In the genomic region with DNA sequence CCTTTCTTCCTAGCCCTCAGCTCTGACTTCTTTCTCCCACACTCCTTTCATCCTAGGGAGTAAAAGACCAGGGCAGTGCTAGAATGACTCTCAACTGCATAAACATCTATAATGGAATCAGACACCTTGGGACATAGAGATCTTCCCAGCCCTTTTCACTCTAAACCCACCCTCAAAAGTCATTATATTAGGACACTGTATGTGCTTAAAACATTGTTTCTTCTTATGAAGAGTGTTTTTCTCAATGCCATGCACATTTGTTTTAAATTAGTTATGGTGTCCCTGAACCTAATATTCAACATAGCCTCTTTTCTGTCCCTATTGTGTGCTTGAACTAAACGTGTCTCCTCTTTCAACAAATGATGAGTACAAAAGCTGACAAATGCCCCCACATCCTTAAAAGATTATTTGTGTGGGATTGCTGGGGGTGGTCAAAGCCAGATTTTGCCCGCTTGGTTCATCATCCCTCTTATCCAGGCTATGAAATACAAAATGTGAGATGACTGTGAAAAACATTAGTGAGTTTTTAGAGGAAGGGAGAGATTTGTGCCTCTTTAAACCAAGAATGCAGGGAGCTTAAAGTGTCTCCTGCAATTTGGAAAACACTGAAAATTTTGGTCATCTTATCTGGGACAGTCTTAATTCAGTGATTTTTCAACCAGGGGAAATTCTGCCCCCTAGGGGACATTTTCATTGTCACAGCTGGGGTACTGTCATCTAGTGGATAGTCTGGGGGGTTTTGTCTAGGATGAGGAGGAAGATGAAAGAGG, we compare ENCODE assay signal across 8 cellular contexts. TPM values are rescaled to one million over a fixed set of nuclear protein-coding genes. Genes with fewer than 3 reads are reported as not detected.
DNase-seq lines count a peak whose midpoint lies in the region; ATAC-seq, FAIRE-seq and TF ChIP-seq lines count a peak whose summit lies in the region.

No MANE protein-coding gene starts in this region.

- H3K79me2 ChIP-seq in OCI-LY1 (ENCODE audit: insufficient read depth, low read length) (no peaks in the 10 kb centered on the region), endothelial cell of umbilical vein (ENCODE audit: control insufficient read depth, insufficient read depth, low read length) (no peaks in the 10 kb centered on the region)

- H3K36me3 ChIP-seq in OCI-LY1 (ENCODE audit: insufficient read depth, low read length) (no peaks in the 10 kb centered on the region), endothelial cell of umbilical vein (ENCODE audit: control insufficient read depth in 2 of 2, extremely low read depth in 1 of 2, insufficient read depth in 2 of 2, low read length in 2 of 2) (no peaks in the 10 kb centered on the region)

- H3K27me3 ChIP-seq in OCI-LY1 (ENCODE audit: insufficient read depth, low read length) (no peaks in the 10 kb centered on the region), endothelial cell of umbilical vein (ENCODE audit: control insufficient read depth in 2 of 2, insufficient read depth in 2 of 2, low read length in 2 of 2) (peaks cover 2 to 3% of the 10 kb centered on the region in 2 experiments)

- TF ChIP-seq POLR2A in endothelial cell of umbilical vein (IDR thresholded peaks at IDR 0.05; ENCODE audit: low read depth, low read length), result no peak

- H3K9ac ChIP-seq in OCI-LY1 (ENCODE audit: low read length) (no peak overlapping the region), endothelial cell of umbilical vein (replicated peaks; ENCODE audit: extremely low read depth, insufficient read depth, low read length) (no peak overlapping the region)

- H2AFZ ChIP-seq in OCI-LY1 (ENCODE audit: low read length) (no peak overlapping the region), endothelial cell of umbilical vein (ENCODE audit: low read depth, low read length) (no peak overlapping the region)

- no TSS peak for BruUV-seq in endothelial cell of umbilical vein (replicated peaks; lab: Mats Ljungman, UMichigan)

- FAIRE-seq in endothelial cell of umbilical vein (lab: Jason Lieb, UNC), result peak; percentile 8

- H3K4me1 ChIP-seq in OCI-LY1 (ENCODE audit: insufficient read depth, low read length, severe bottlenecking), result no peaks in the 10 kb centered on the region
- no peaks in the 10 kb centered on the region for H3K4me1 ChIP-seq in endothelial cell of umbilical vein (ENCODE audit: control insufficient read depth, extremely low read depth, insufficient read depth, low read length)

- CTCF ChIA-PET in endothelial cell of umbilical vein (lab: Charles Lee), result interaction anchor here (0.6 to 1.8 kb wide), 3 partner anchors 10 to 19 kb away, joined by 3 to 4 read pairs (median 3); no protein-coding TSS in a partner anchor

- H4K20me1 ChIP-seq in OCI-LY1 (ENCODE audit: insufficient read depth, low read length) (no peaks in the 10 kb centered on the region), endothelial cell of umbilical vein (replicated peaks; ENCODE audit: control insufficient read depth, extremely low read depth, insufficient read depth, low read length) (no peaks in the 10 kb centered on the region)

- TF ChIP-seq CTCF in OCI-LY1 (IDR thresholded peaks at IDR 0.05; ENCODE audit: low read length) (peak; percentile 77), endothelial cell of umbilical vein (IDR thresholded peaks at IDR 0.05; ENCODE audit: extremely low read depth in 1 of 2, insufficient read depth in 1 of 2, low read depth in 1 of 2, low read length in 2 of 2) (peak; percentile 56 to 65)

- no peak overlapping the region for H3K4me2 ChIP-seq in OCI-LY1 (ENCODE audit: low read length)
- no peak overlapping the region for H3K4me2 ChIP-seq in endothelial cell of umbilical vein (ENCODE audit: insufficient read depth, low read length)

- no peak overlapping the region for H3K4me3 ChIP-seq in OCI-LY1 (ENCODE audit: low read depth, low read length, poor library complexity, severe bottlenecking)
- H3K4me3 ChIP-seq in endothelial cell of umbilical vein (replicated peaks in 1 of 3; ENCODE audit: insufficient read depth in 1 of 3, low read depth in 1 of 3, low read length in 3 of 3), result no peak overlapping the region

- dilution Hi-C loops in endothelial cell of umbilical vein (cut with MboI; ENCODE audit: extremely low pct_ligation_motif_present, low sequenced_read_pairs), result no loop called here

- H3F3A ChIP-seq in OCI-LY1 (ENCODE audit: insufficient read depth, low read length), result no peaks in the 10 kb centered on the region; the same call in 1 of the 2 replicates

- no peaks in the 10 kb centered on the region for H3K9me1 ChIP-seq in endothelial cell of umbilical vein (replicated peaks; ENCODE audit: control insufficient read depth, extremely low read depth, insufficient read depth, low read length)

- H3K27ac ChIP-seq in OCI-LY1 (ENCODE audit: low read depth, low read length, poor library complexity, severe bottlenecking) (no peak overlapping the region), endothelial cell of umbilical vein (ENCODE audit: insufficient read depth, low read depth, low read length) (no peak overlapping the region)

- H3K9me3 ChIP-seq in OCI-LY1 (ENCODE audit: low read length), result no peaks in the 10 kb centered on the region
- H3K9me3 ChIP-seq in endothelial cell of umbilical vein (replicated peaks; ENCODE audit: control insufficient read depth, insufficient read depth, low read length), result no peaks in the 10 kb centered on the region

- no peaks in the 10 kb centered on the region for H3K9me2 ChIP-seq in OCI-LY1 (ENCODE audit: low read depth, low read length)

- POLR2A ChIA-PET in endothelial cell of umbilical vein (lab: Charles Lee), result no interaction called here

- ATAC-seq in GM18868 (IDR thresholded peaks at IDR 0.05; ENCODE audit: unreplicated experiment) (peak; percentile 66), HG03095 (IDR thresholded peaks at IDR 0.05; ENCODE audit: unreplicated experiment) (no peak), GM19035 (IDR thresholded peaks at IDR 0.05; ENCODE audit: unreplicated experiment) (no peak), GM21360 (IDR thresholded peaks at IDR 0.05; ENCODE audit: unreplicated experiment) (no peak)

- peak; percentile 43 for DNase-seq in CD1c-positive myeloid dendritic cell (ENCODE audit: extremely low spot score)
- peak; percentile 32 for DNase-seq in endothelial cell of umbilical vein (ENCODE audit: low read depth, low spot score)
- peak; percentile 17 for DNase-seq in stimulated activated CD4-positive, alpha-beta T cell treated with anti-CD3 and anti-CD28 coated beads, Interleukin-4, amount 100 ng/mL, for 24 hours

- intact Hi-C loops in endothelial cell of umbilical vein (cut with micrococcal nuclease), result no loop called here

TF ChIP-seq in endothelial cell of umbilical vein, 7 proteins besides CTCF, POLR2A, EP300 and RAD21:
- TF ChIP-seq POLR2AphosphoS5 (IDR thresholded peaks at IDR 0.05; ENCODE audit: insufficient read depth, low read depth, low read length), result no peak
- no peak for TF ChIP-seq MYC (IDR thresholded peaks at IDR 0.05; ENCODE audit: low read depth, low read length)
- no peak for TF ChIP-seq JUN (IDR thresholded peaks at IDR 0.05; ENCODE audit: borderline replicate concordance, insufficient read depth, insufficient read length, low read depth)
- TF ChIP-seq FOS (IDR thresholded peaks at IDR 0.05; ENCODE audit: borderline replicate concordance, insufficient read depth, low read length), result no peak

RNA-seq across cellular contexts. Expression of gene SERPINB5, which starts 29.0 kb away (rescaled TPM):
- total RNA-seq in endothelial cell of umbilical vein, result not detected in 2 replicates
- not detected in 2 replicates for polyA plus RNA-seq in endothelial cell of umbilical vein
- polyA plus RNA-seq in endothelial cell of umbilical vein (2011; cell fraction: cytosol; rRNA removed), result not detected in 2 replicates
- not detected in 2 replicates for polyA plus RNA-seq in endothelial cell of umbilical vein (2011; cell fraction: nucleus; rRNA removed)
- not detected in 2 replicates for polyA plus RNA-seq in endothelial cell of umbilical vein (2012)
- polyA minus RNA-seq in endothelial cell of umbilical vein, result not detected in 2 replicates
- polyA minus RNA-seq in endothelial cell of umbilical vein (2011; cell fraction: cytosol; rRNA and poly(A)+ RNA removed), result 37.0 TPM
- polyA minus RNA-seq in endothelial cell of umbilical vein (2011; cell fraction: nucleus; rRNA and poly(A)+ RNA removed), result 0.19 TPM in 1 of 2 replicates, not detected in the other

RNA-seq across cellular contexts. Expression of gene SERPINB12, which starts 36.4 kb away (rescaled TPM):
- total RNA-seq in endothelial cell of umbilical vein, result not detected in 2 replicates
- polyA plus RNA-seq in endothelial cell of umbilical vein, result not detected in 2 replicates
- polyA plus RNA-seq in endothelial cell of umbilical vein (2011; cell fraction: cytosol; rRNA removed), result not detected in 2 replicates
- polyA plus RNA-seq in endothelial cell of umbilical vein (2011; cell fraction: nucleus; rRNA removed), result not detected in 2 replicates
- polyA plus RNA-seq in endothelial cell of umbilical vein (2012), result not detected in 2 replicates
- not detected in 2 replicates for polyA minus RNA-seq in endothelial cell of umbilical vein
- polyA minus RNA-seq in endothelial cell of umbilical vein (2011; cell fraction: cytosol; rRNA and poly(A)+ RNA removed), result not detected
- not detected in 2 replicates for polyA minus RNA-seq in endothelial cell of umbilical vein (2011; cell fraction: nucleus; rRNA and poly(A)+ RNA removed)
